In genomic region chr19:4379383-4380253, GRCh38 we compare ENCODE assay signal across 8 cellular contexts. TPM values are rescaled to one million over a fixed set of nuclear protein-coding genes. Genes with fewer than 3 reads are reported as not detected.
DNase-seq lines count a peak whose midpoint lies in the region; ATAC-seq, FAIRE-seq and TF ChIP-seq lines count a peak whose summit lies in the region.

No MANE protein-coding gene starts in this region.

- ATAC-seq in A549 (peak in 1 of 2 experiments; percentile 36; a peak in 2 of 6 replicates), GM21786 (IDR thresholded peaks at IDR 0.05; ENCODE audit: unreplicated experiment) (no peak)
- peak; percentile 52 for ATAC-seq in activated CD8-positive, alpha-beta T cell treated with anti-CD3 and anti-CD28 coated beads, Interleukin-2, amount 10 ng/mL, durations not matched to agents 7 days and 5 days

- peaks cover 36 to 48% of the 10 kb centered on the region in 2 experiments for H3K4me1 Mint-ChIP-seq in H9
- peaks cover 77% of the 10 kb centered on the region for H3K4me1 Mint-ChIP-seq in activated CD8-positive, alpha-beta T cell treated with anti-CD3 and anti-CD28 coated beads, Interleukin-2, amount 10 ng/mL, durations not matched to agents 7 days and 5 days (ENCODE audit: low read depth)

- no peak overlapping the region for H2BK20ac ChIP-seq in H9 (ENCODE audit: low read depth, low read length, poor library complexity, severe bottlenecking)

- TF ChIP-seq CTCF in A549 (IDR thresholded peaks at IDR 0.05) = no peak
- TF ChIP-seq CTCF in H9 (conservative IDR thresholded peaks at IDR 0.05) = no peak

- no peak overlapping the region for H4K8ac ChIP-seq in H9 (replicated peaks; ENCODE audit: insufficient read length, low read depth, low read length)

- no peak for TF ChIP-seq RAD21 in A549 (conservative IDR thresholded peaks at IDR 0.05 in 1 of 2, IDR thresholded peaks at IDR 0.05 in 1 of 2)

- DNase-seq in A549 (ENCODE audit: low read depth in 1 of 2, low spot score in 1 of 2) (peak; percentile 27 to 52), H9 (no peak), iris pigment epithelial cell (ENCODE audit: low read depth) (peak; percentile 48), cerebellar nuclear complex (lab: John Stamatoyannopoulos, UW) (no peak), midbrain (lab: John Stamatoyannopoulos, UW) (no peak)
- DNase-seq in activated CD8-positive, alpha-beta T cell treated with anti-CD3 and anti-CD28 coated beads, Interleukin-2, amount 10 ng/mL, durations not matched to agents 7 days and 5 days = peak; percentile 62
- peak; percentile 28 for DNase-seq in stimulated activated naive CD4-positive, alpha-beta T cell treated with Interleukin-2 at 50 U/mL for 16 hours (lab: John Stamatoyannopoulos, UW)

- H3K56ac ChIP-seq in H9 (ENCODE audit: insufficient read length, low read depth, low read length) = no peak overlapping the region

- no peak overlapping the region for H2BK5ac ChIP-seq in H9 (ENCODE audit: insufficient read length, low read length)

- no peak overlapping the region; the same call in 1 of the 2 replicates for H3K14ac ChIP-seq in H9 (ENCODE audit: insufficient read depth, low read length)

- no peaks in the 10 kb centered on the region for H3K9me3 ChIP-seq in A549
- no peaks in the 10 kb centered on the region for H3K9me3 ChIP-seq in H9 (ENCODE audit: control insufficient read depth, low read depth, low read length)

- CTCF ChIA-PET in A549 (lab: Yijun Ruan, JAX) = interaction anchor here (1.0 to 4.4 kb wide), 6 partner anchors 9 to 112 kb away, joined by 4 to 19 read pairs (median 6); partner anchors contain the start of gene SH3GL1
- CTCF ChIA-PET in activated CD8-positive, alpha-beta T cell treated with anti-CD3 and anti-CD28 coated beads, Interleukin-2, amount 10 ng/mL, durations not matched to agents 7 days and 5 days (lab: Charles Lee) = interaction anchor here (0.6 to 2.1 kb wide), 9 partner anchors 10 to 392 kb away, joined by 3 to 10 read pairs (median 4); partner anchors contain the start of genes CHAF1A, SH3GL1 and YJU2

- TF ChIP-seq POLR2A in A549 (IDR thresholded peaks at IDR 0.05; ENCODE audit: low read length) = no peak

- POLR2A ChIA-PET in A549 (lab: Yijun Ruan, JAX) = no interaction called here
- POLR2A ChIA-PET in activated CD8-positive, alpha-beta T cell treated with anti-CD3 and anti-CD28 coated beads, Interleukin-2, amount 10 ng/mL, durations not matched to agents 7 days and 5 days (lab: Charles Lee) = interaction anchor here (0.9 to 1.2 kb wide), 2 partner anchors 9 to 21 kb away, joined by 3 to 4 read pairs; partner anchors contain the start of gene SH3GL1

- no peak overlapping the region for H3K23ac ChIP-seq in H9 (ENCODE audit: insufficient read length, low read depth, low read length)

- H3K27me3 ChIP-seq in H9 (ENCODE audit: insufficient read depth, low read length) = no peaks in the 10 kb centered on the region

- 48% methylated on average over 16 of the region's 20 CpGs for WGBS in A549 (ENCODE audit: missing lambda C conversion rate)
- no CpG with 5 or more reads among the region's 20 CpGs for WGBS in H9 (ENCODE audit: extremely low coverage, insufficient read length, low lambda C conversion rate)

- no peak overlapping the region for H2AFZ ChIP-seq in H9 (ENCODE audit: low read length)

- H2BK15ac ChIP-seq in H9 (ENCODE audit: low read depth, low read length) = no peak overlapping the region

- H3K79me1 ChIP-seq in H9 (ENCODE audit: insufficient read depth, low read depth, low read length, poor library complexity, severe bottlenecking) = peaks cover 3% of the 10 kb centered on the region

- TF ChIP-seq EP300 in A549 (IDR thresholded peaks at IDR 0.05) = no peak

- no peak overlapping the region for H4K91ac ChIP-seq in H9 (ENCODE audit: insufficient read length, low read depth, low read length)

- H3K36me3 Mint-ChIP-seq in H9 (ENCODE audit: insufficient read depth in 1 of 3, low read depth in 3 of 3) = no peaks in the 10 kb centered on the region; a peak in 1 of 7 replicates
- peaks cover 30% of the 10 kb centered on the region for H3K36me3 Mint-ChIP-seq in activated CD8-positive, alpha-beta T cell treated with anti-CD3 and anti-CD28 coated beads, Interleukin-2, amount 10 ng/mL, durations not matched to agents 7 days and 5 days (ENCODE audit: low read depth)

- H3K23me2 ChIP-seq in H9 (ENCODE audit: insufficient read length, low read depth, low read length, poor library complexity, severe bottlenecking) = no peaks in the 10 kb centered on the region

- H3K18ac ChIP-seq in H9 (ENCODE audit: insufficient read length, low read depth, low read length) = no peak overlapping the region

- H2BK120ac ChIP-seq in H9 (ENCODE audit: low read depth, low read length, poor library complexity, severe bottlenecking) = no peak overlapping the region

- peaks cover 5% of the 10 kb centered on the region for H4K20me1 ChIP-seq in H9 (ENCODE audit: control insufficient read depth, insufficient read depth, insufficient read length)

- peak overlapping the region in 1 of 2 experiments; percentile 66; a peak in 3 of 6 replicates for H3K27ac ChIP-seq in A549
- H3K27ac ChIP-seq in H9 (ENCODE audit: insufficient read length, low read depth, low read length) = no peak overlapping the region

- peaks cover 5% of the 10 kb centered on the region; the same call in 1 of the 2 replicates for H3K79me2 ChIP-seq in H9 (ENCODE audit: insufficient read depth, low read length)

- H3K4ac ChIP-seq in H9 (ENCODE audit: low read depth, low read length) = no peak overlapping the region

- no peak overlapping the region for H3K4me3 ChIP-seq in A549

- no peak overlapping the region for H3K9ac ChIP-seq in H9 (ENCODE audit: extremely low read depth, insufficient read length, low read length)

- no peak for FAIRE-seq in A549 (lab: Jason Lieb, UNC)

- no peak overlapping the region for H2AK5ac ChIP-seq in H9 (ENCODE audit: insufficient read length, low read length)

- H3K27ac Mint-ChIP-seq in H9 = peak overlapping the region; percentile 55 to 69 (median 66); a peak in 3 of 7 replicates
- H3K27ac Mint-ChIP-seq in activated CD8-positive, alpha-beta T cell treated with anti-CD3 and anti-CD28 coated beads, Interleukin-2, amount 10 ng/mL, durations not matched to agents 7 days and 5 days = peak overlapping the region; percentile 93

- peaks cover 55% of the 10 kb centered on the region for H3K4me1 ChIP-seq in A549
- H3K4me1 ChIP-seq in H9 (ENCODE audit: insufficient read depth, low read length) = peaks cover 8% of the 10 kb centered on the region; the same call in 1 of the 2 replicates

- H3K9me3 Mint-ChIP-seq in H9 = no peaks in the 10 kb centered on the region
- H3K9me3 Mint-ChIP-seq in activated CD8-positive, alpha-beta T cell treated with anti-CD3 and anti-CD28 coated beads, Interleukin-2, amount 10 ng/mL, durations not matched to agents 7 days and 5 days (ENCODE audit: insufficient read depth) = no peaks in the 10 kb centered on the region

- H2BK12ac ChIP-seq in H9 (ENCODE audit: insufficient read length, low read depth, low read length) = no peak overlapping the region

- no peak overlapping the region for H3T11ph ChIP-seq in H9 (ENCODE audit: low read length)

- peaks cover 2% of the 10 kb centered on the region; the same call in 1 of the 2 replicates for H3K27me3 Mint-ChIP-seq in H9 (ENCODE audit: low read depth)
- no peaks in the 10 kb centered on the region for H3K27me3 Mint-ChIP-seq in activated CD8-positive, alpha-beta T cell treated with anti-CD3 and anti-CD28 coated beads, Interleukin-2, amount 10 ng/mL, durations not matched to agents 7 days and 5 days (ENCODE audit: low read depth)

- no peak overlapping the region for H3K4me3 Mint-ChIP-seq in H9
- peak overlapping the region; percentile 75 for H3K4me3 Mint-ChIP-seq in activated CD8-positive, alpha-beta T cell treated with anti-CD3 and anti-CD28 coated beads, Interleukin-2, amount 10 ng/mL, durations not matched to agents 7 days and 5 days

- H3K4me2 ChIP-seq in A549 = peak overlapping the region; percentile 35
- no peak overlapping the region for H3K4me2 ChIP-seq in H9 (ENCODE audit: insufficient read depth, insufficient read length, low read length)

- no peak overlapping the region for H4K5ac ChIP-seq in H9 (ENCODE audit: insufficient read length, low read depth, low read length)

RNA-seq across cellular contexts. Expression of gene SH3GL1, which starts 20.7 kb away (rescaled TPM):
- 18.2 and 20.1 TPM in 2 replicates for polyA plus RNA-seq in A549 (2011; rRNA removed)
- polyA plus RNA-seq in A549 (2012; cell fraction: cytosol; rRNA removed) = 61.4 and 83.2 TPM in 2 replicates
- polyA plus RNA-seq in A549 (2012; cell fraction: nucleus; rRNA removed) = 59.4 and 68.5 TPM in 2 replicates
- 34.7 to 36.0 TPM (median 35.1 TPM) in 3 replicates for polyA plus RNA-seq in A549 (2017; fragmentation: RNase III; extraction: RNeasy Plus Mini Kit Qiagen cat#74134 plus additional on column Dnase treatment)
- 9.7 and 18.8 TPM in 2 replicates for polyA minus RNA-seq in A549 (2011; rRNA and poly(A)+ RNA removed)
- total RNA-seq in H9 (2021) = 85.5 TPM in 2 replicates
- 10 to 100 TPM; 65.1 to 67.9 TPM for total RNA-seq in activated CD8-positive, alpha-beta T cell treated with anti-CD3 and anti-CD28 coated beads, Interleukin-2, amount 10 ng/mL, durations not matched to agents 7 days and 5 days

RNA-seq across cellular contexts. Expression of gene CHAF1A, which starts 22.8 kb away (rescaled TPM):
- polyA plus RNA-seq in A549 (2011; rRNA removed) (11.7 and 15.6 TPM in 2 replicates), A549 (2017; fragmentation: RNase III; extraction: RNeasy Plus Mini Kit Qiagen cat#74134 plus additional on column Dnase treatment) (24.7 to 28.0 TPM (median 27.0 TPM) in 3 replicates)
- 44.7 and 63.7 TPM in 2 replicates for polyA plus RNA-seq in A549 (2012; cell fraction: cytosol; rRNA removed)
- 92.1 and 129 TPM in 2 replicates for polyA plus RNA-seq in A549 (2012; cell fraction: nucleus; rRNA removed)
- 12.2 and 12.9 TPM in 2 replicates for polyA minus RNA-seq in A549 (2011; rRNA and poly(A)+ RNA removed)
- total RNA-seq in H9 (2021) = 143 and 148 TPM in 2 replicates
- 100 to 1,000 TPM in 1 of 2 experiments, 10 to 100 TPM in 1; 95.3 to 104 TPM for total RNA-seq in activated CD8-positive, alpha-beta T cell treated with anti-CD3 and anti-CD28 coated beads, Interleukin-2, amount 10 ng/mL, durations not matched to agents 7 days and 5 days

RNA-seq across cellular contexts. Expression of gene MPND, which starts 36.3 kb away (rescaled TPM):
- 3.5 and 4.0 TPM in 2 replicates for polyA plus RNA-seq in A549 (2011; rRNA removed)
- polyA plus RNA-seq in A549 (2012; cell fraction: cytosol; rRNA removed) = 7.7 and 8.5 TPM in 2 replicates
- polyA plus RNA-seq in A549 (2012; cell fraction: nucleus; rRNA removed) = 8.4 and 9.9 TPM in 2 replicates
- polyA plus RNA-seq in A549 (2017; fragmentation: RNase III; extraction: RNeasy Plus Mini Kit Qiagen cat#74134 plus additional on column Dnase treatment) = 11.4 to 15.2 TPM (median 14.5 TPM) in 3 replicates
- 3.9 and 8.5 TPM in 2 replicates for polyA minus RNA-seq in A549 (2011; rRNA and poly(A)+ RNA removed)
- 37.0 and 38.2 TPM in 2 replicates for total RNA-seq in H9 (2021)
- 10 to 100 TPM; 26.0 to 27.6 TPM for total RNA-seq in activated CD8-positive, alpha-beta T cell treated with anti-CD3 and anti-CD28 coated beads, Interleukin-2, amount 10 ng/mL, durations not matched to agents 7 days and 5 days

RNA-seq across cellular contexts. Expression of gene STAP2, which starts 41.0 kb away (rescaled TPM):
- polyA plus RNA-seq in A549 (2011; rRNA removed) (0.19 and 0.25 TPM in 2 replicates), A549 (2017; fragmentation: RNase III; extraction: RNeasy Plus Mini Kit Qiagen cat#74134 plus additional on column Dnase treatment) (0.29 TPM in 1 of 3 replicates, not detected in the others)
- 0.14 and 0.19 TPM in 2 replicates for polyA plus RNA-seq in A549 (2012; cell fraction: cytosol; rRNA removed)
- 0.16 and 0.47 TPM in 2 replicates for polyA plus RNA-seq in A549 (2012; cell fraction: nucleus; rRNA removed)
- polyA minus RNA-seq in A549 (2011; rRNA and poly(A)+ RNA removed) = not detected in 2 replicates
- total RNA-seq in H9 (2021) = 19.0 and 20.2 TPM in 2 replicates
- total RNA-seq in activated CD8-positive, alpha-beta T cell treated with anti-CD3 and anti-CD28 coated beads, Interleukin-2, amount 10 ng/mL, durations not matched to agents 7 days and 5 days = 10 to 100 TPM; 14.3 to 16.5 TPM

Comparison
In these comparisons a context has a peak if more than half of its experiments do, and no peak if none do; other contexts are left out.
1. DNase-seq: peak in A549 (2 of 2), activated CD8-positive, alpha-beta T cell treated with anti-CD3 and anti-CD28 coated beads, Interleukin-2, amount 10 ng/mL, durations not matched to agents 7 days and 5 days (single experiment), iris pigment epithelial cell (single experiment) and stimulated activated naive CD4-positive, alpha-beta T cell treated with Interleukin-2 at 50 U/mL for 16 hours (single experiment); none in H9 (single experiment), cerebellar nuclear complex (0 of 2) and midbrain (single experiment).